ENCODE assay signal across 10 cellular contexts in the genomic region with DNA sequence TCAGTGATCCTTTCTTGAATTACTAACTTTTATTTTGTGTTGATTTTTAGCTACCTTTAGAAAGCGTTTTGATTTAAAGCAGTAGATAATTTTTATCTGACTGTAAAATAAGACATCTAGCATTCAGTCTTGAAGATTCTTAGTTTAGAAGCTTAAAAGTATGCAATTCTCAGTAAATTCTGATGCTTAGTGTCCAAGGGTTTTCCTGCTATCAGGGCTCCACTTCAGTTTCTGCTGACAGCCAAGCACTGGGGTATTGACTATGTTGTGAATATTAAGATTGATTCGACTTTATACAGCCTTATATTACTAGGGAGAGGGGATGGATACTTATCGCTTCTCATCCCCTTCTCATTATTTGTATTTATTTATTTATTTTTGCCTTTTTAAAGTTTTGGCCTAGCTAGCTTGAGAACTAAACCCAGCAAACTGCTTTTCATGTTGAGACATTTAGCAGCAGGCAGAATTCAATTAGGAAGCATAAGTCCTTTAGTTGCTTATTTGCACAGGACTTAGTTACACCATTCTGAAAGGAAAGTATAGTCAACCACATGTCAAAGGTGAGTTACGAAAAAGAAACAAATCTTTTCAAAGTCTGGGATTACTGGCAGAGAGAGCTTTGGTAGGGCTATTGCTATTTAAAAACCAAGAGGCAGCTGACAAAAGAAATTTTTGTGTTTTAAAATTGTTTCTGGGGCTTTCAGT. TPM values are rescaled to one million over a fixed set of nuclear protein-coding genes. Genes with fewer than 3 reads are reported as not detected.
A peak's percentile ranks its signal among the peaks of the same experiment; 100 is the strongest.
DNase-seq lines count a peak whose midpoint lies in the region; ATAC-seq and TF ChIP-seq lines count a peak whose summit lies in the region.
"Had no signal": no experiment of that assay in that cellular context is flagged by ENCODE, and none has a peak within 500 bp of the region (broad histone marks: within the 10 kb centered on the region; RNA-seq: fewer than 3 reads in every experiment).

No MANE protein-coding gene starts in this region.

- peak overlapping the region; percentile 12 to 31 for H3K4me3 ChIP-seq in right atrium auricular region
- H3K4me3 ChIP-seq in astrocyte of the cerebellum (ENCODE audit: low read depth, low read length), result peak overlapping the region; percentile 88
- H3K4me3 ChIP-seq in liver (ENCODE audit: low read depth in 1 of 3, low read length in 3 of 3), result peak overlapping the region in 1 of 3 donors; percentile 12
- peak overlapping the region in 1 of 4 donors; percentile 13 for H3K4me3 ChIP-seq in upper lobe of left lung

- no peaks in the 10 kb centered on the region for H3K27me3 ChIP-seq in right atrium auricular region
- no peaks in the 10 kb centered on the region for H3K27me3 ChIP-seq in liver (ENCODE audit: control insufficient read depth in 4 of 4, insufficient read depth in 4 of 4, low read length in 3 of 4)
- H3K27me3 ChIP-seq in upper lobe of left lung, result no peaks in the 10 kb centered on the region

- no peak for TF ChIP-seq POLR2A in upper lobe of left lung (IDR thresholded peaks at IDR 0.05)

- in situ Hi-C loops in astrocyte of the cerebellum (cut with HindIII; ENCODE audit: low sequenced_read_pairs), result no loop called here

- no peak for TF ChIP-seq CTCF in right atrium auricular region (IDR thresholded peaks at IDR 0.05)
- no peak for TF ChIP-seq CTCF in astrocyte of the cerebellum (IDR thresholded peaks at IDR 0.05; ENCODE audit: low read depth, low read length, missing control alignments)
- TF ChIP-seq CTCF in liver (IDR thresholded peaks at IDR 0.05; ENCODE audit: low read depth, low read length, missing input control), result no peak
- no peak for TF ChIP-seq CTCF in upper lobe of left lung (IDR thresholded peaks at IDR 0.05)

- H3K27ac ChIP-seq in right atrium auricular region (peak overlapping the region; percentile 64 to 90), liver (ENCODE audit: low read depth in 1 of 2, low read length in 2 of 2) (peak overlapping the region; percentile 57 to 67), upper lobe of left lung (peak overlapping the region in 2 of 4 donors; percentile 51 to 63)

- H3K4me1 ChIP-seq in right atrium auricular region (peaks cover 0 to 38% of the 10 kb centered on the region in 2 donors), liver (ENCODE audit: control insufficient read depth in 4 of 4, insufficient read depth in 4 of 4, low read length in 3 of 4) (peaks cover 0 to 34% (median 27%) of the 10 kb centered on the region in 4 donors), upper lobe of left lung (peaks cover 21 to 32% (median 23%) of the 10 kb centered on the region in 4 donors)

- TF ChIP-seq RAD21 in liver (IDR thresholded peaks at IDR 0.05), result peak; percentile 13 to 51

- peak overlapping the region; percentile 43 to 81 for H3K9ac ChIP-seq in liver (ENCODE audit: low read depth in 1 of 2, low read length in 2 of 2)

- no peaks in the 10 kb centered on the region for H3K9me3 ChIP-seq in right atrium auricular region
- H3K9me3 ChIP-seq in liver (ENCODE audit: control insufficient read depth in 4 of 4, low read length in 3 of 4), result no peaks in the 10 kb centered on the region
- no peaks in the 10 kb centered on the region for H3K9me3 ChIP-seq in upper lobe of left lung

- no peak for TF ChIP-seq EP300 in upper lobe of left lung (IDR thresholded peaks at IDR 0.05)

- DNase-seq in right atrium auricular region (ENCODE audit: low spot score), result no peak
- DNase-seq in left ventricle myocardium superior, result no peak
- DNase-seq in astrocyte of the cerebellum (ENCODE audit: low read depth), result peak; percentile 23
- DNase-seq in upper lobe of left lung, result no peak
- DNase-seq in foreskin melanocyte, result no peak
- DNase-seq: central memory CD4-positive, alpha-beta T cell; NCI-H1105 had no signal

- ATAC-seq in left ventricle myocardium superior, result no peak
- no peak for ATAC-seq in upper lobe of left lung (ENCODE audit: low FRiP score in 2 of 2)
- ATAC-seq in GM19463 (IDR thresholded peaks at IDR 0.05; ENCODE audit: unreplicated experiment), result no peak
- no peak for ATAC-seq in HG02623 (IDR thresholded peaks at IDR 0.05; ENCODE audit: unreplicated experiment)

- intact Hi-C loops in left ventricle myocardium superior (cut with micrococcal nuclease), result no loop called here

- H3K36me3 ChIP-seq in right atrium auricular region (no peaks in the 10 kb centered on the region), liver (ENCODE audit: control insufficient read depth in 4 of 4, insufficient read depth in 3 of 4, low read depth in 1 of 4, low read length in 3 of 4) (no peaks in the 10 kb centered on the region), upper lobe of left lung (no peaks in the 10 kb centered on the region)

- WGBS in liver, result 67% methylated on average over 4 of the region's 4 CpGs
- WGBS in upper lobe of left lung, 2 donors, result 57 to 77% methylated on average over 4 of the region's 4 CpGs

TF ChIP-seq in liver, 16 proteins besides CTCF, POLR2A, EP300 and RAD21:
- TF ChIP-seq HNF4A (conservative IDR thresholded peaks at IDR 0.05), result peak; percentile 22 to 47
- peak in 1 of 2 donors; percentile 21 for TF ChIP-seq RXRA (IDR thresholded peaks at IDR 0.05)
- peak; percentile 50 for TF ChIP-seq SP1 (IDR thresholded peaks at IDR 0.05)
- TF ChIP-seq TAF1 (conservative IDR thresholded peaks at IDR 0.05), result peak; percentile 27
- no peak for TF ChIP-seq YY1 (IDR thresholded peaks at IDR 0.05)

RNA-seq across cellular contexts. Expression of a gene that starts 2.9 kb away (rescaled TPM):
- total RNA-seq in right atrium auricular region, result 10 to 100 TPM; 71.1 to 91.5 TPM
- 50.4 TPM for total RNA-seq in left ventricle myocardium superior
- total RNA-seq in liver, result 10 to 100 TPM; 11.4 to 18.9 TPM
- 10 to 100 TPM in 1 of 2 donors, 1 to 10 TPM in 1; 7.3 to 10.8 TPM for polyA plus RNA-seq in liver
- 10 to 100 TPM; 25.7 to 57.6 (median 41.9) TPM for total RNA-seq in upper lobe of left lung

RNA-seq across cellular contexts. Expression of a gene that starts 43.1 kb away (rescaled TPM):
- 10 to 100 TPM; 62.1 to 78.9 TPM for total RNA-seq in right atrium auricular region
- total RNA-seq in left ventricle myocardium superior, result 146 TPM
- total RNA-seq in liver, result 10 to 100 TPM; 23.6 to 55.9 TPM
- polyA plus RNA-seq in liver, result 10 to 100 TPM; 26.0 to 39.4 TPM
- total RNA-seq in upper lobe of left lung, result 10 to 100 TPM; 60.8 to 84.0 (median 71.5) TPM
